ENCODE assay signal across 27 cellular contexts in genomic region chr7:29572543-29572942, GRCh38. TPM values are rescaled to one million over a fixed set of nuclear protein-coding genes. Genes with fewer than 3 reads are reported as not detected.
DNase-seq lines count a peak whose midpoint lies in the region; ATAC-seq, FAIRE-seq and TF ChIP-seq lines count a peak whose summit lies in the region.
"Had no signal": no experiment of that assay in that cellular context is flagged by ENCODE, and none has a peak within 500 bp of the region (broad histone marks: within the 10 kb centered on the region; RNA-seq: fewer than 3 reads in every experiment).

No MANE protein-coding gene starts in this region.

- peaks cover 15% of the 10 kb centered on the region for H3K27me3 Mint-ChIP-seq in chondrocyte (ENCODE audit: low read depth)

- H3K4me3 ChIP-seq in H1 (ENCODE audit: extremely low read depth in 1 of 4, insufficient read depth in 2 of 4, low read depth in 3 of 4, low read length in 4 of 4) (no peak overlapping the region), small intestine (ENCODE audit: low read depth in 1 of 2, low read length in 2 of 2) (no peak overlapping the region)
- H3K4me3 ChIP-seq: A549; BLaER1 treated with 17β-estradiol and CSF1 and Interleukin-3, amounts not matched to agents 10 nM and 100 nM; GM12878 had no signal

- no peak overlapping the region for H2BK120ac ChIP-seq in H1 (replicated peaks; ENCODE audit: low read depth, low read length)

- H3K4me1 ChIP-seq in H1 (replicated peaks in 1 of 4; ENCODE audit: control insufficient read depth in 3 of 4, insufficient read depth in 4 of 4, low read length in 3 of 4) (peaks cover 0 to 7% (median 4%) of the 10 kb centered on the region in 4 experiments; a peak in 4 of 7 replicates), small intestine (ENCODE audit: control insufficient read depth in 2 of 2, insufficient read depth in 1 of 2, low read depth in 1 of 2, low read length in 1 of 2) (peaks cover 0 to 4% of the 10 kb centered on the region in 2 donors)
- H3K4me1 ChIP-seq: A549 had no signal

- TF ChIP-seq RAD21 in H1 (IDR thresholded peaks at IDR 0.05 in 1 of 2, conservative IDR thresholded peaks at IDR 0.05 in 1 of 2; ENCODE audit: low read depth in 2 of 2, low read length in 2 of 2): no peak

- FAIRE-seq in H1 (lab: Jason Lieb, UNC) (no peak), small intestine (lab: Jason Lieb, UNC) (no peak)
- FAIRE-seq: A549, GM12878, GM12892, GM18507 had no signal

- peak; percentile 63 for ATAC-seq in left colon
- ATAC-seq: A549, GM12878 had no signal

- H2BK15ac ChIP-seq in H1 (ENCODE audit: low read length): 0 out of 2 replicates have a peak overlapping the region, but pooled peaks have one; percentile 46

- no peak overlapping the region for H2BK5ac ChIP-seq in H1 (ENCODE audit: low read depth, low read length)

- POLR2A ChIA-PET in H1 (lab: Charles Lee; ENCODE audit: partially characterized antibody): no interaction called here

- no peaks in the 10 kb centered on the region for H3K23me2 ChIP-seq in H1 (ENCODE audit: low read depth, low read length)

- no peak overlapping the region for H2BK20ac ChIP-seq in H1 (ENCODE audit: low read length)

- H3K4me3 Mint-ChIP-seq in chondrocyte (ENCODE audit: unreplicated experiment): no peak overlapping the region
- H3K4me3 Mint-ChIP-seq: B cell; CD4-positive, alpha-beta memory T cell; CD4-positive, CD25-positive, alpha-beta regulatory T cell; CD8-positive, alpha-beta memory T cell had no signal

- H3K14ac ChIP-seq in H1 (ENCODE audit: insufficient read length): no peak overlapping the region

- no peak overlapping the region for H3K4me2 ChIP-seq in H1 (ENCODE audit: insufficient read depth in 1 of 2, low read depth in 2 of 2, low read length in 2 of 2)
- H3K4me2 ChIP-seq: A549 had no signal

- no peak overlapping the region for H3K18ac ChIP-seq in H1 (ENCODE audit: extremely low read depth, low read length)

- H3K9me3 ChIP-seq in H1 (ENCODE audit: insufficient read depth in 2 of 2, low read depth in 1 of 2, low read length in 1 of 2) (peaks cover 8 to 13% of the 10 kb centered on the region in 2 experiments; a peak in 2 of 4 replicates), small intestine (ENCODE audit: control insufficient read depth, low read depth) (no peaks in the 10 kb centered on the region)

- DNase-seq in H1 (ENCODE audit: low read depth in 1 of 2, low spot score in 2 of 2): no peak
- DNase-seq in left colon: no peak
- peak; percentile 83 for DNase-seq in small intestine
- no peak for DNase-seq in CD1c-positive myeloid dendritic cell (ENCODE audit: extremely low spot score)
- no peak for DNase-seq in chondrocyte (ENCODE audit: low spot score)
- DNase-seq: AML-193; CD4-positive, alpha-beta memory T cell; CD4-positive, CD25-positive, alpha-beta regulatory T cell; CD8-positive, alpha-beta memory T cell; COR-L47; DMS 273 treated with DMSO at 0.1 percent for 48 hours; DMS153; DMS53; DMS79; DND-41; EL; GDM1 had no signal

- H3K27me3 ChIP-seq in H1 (replicated peaks in 1 of 4; ENCODE audit: control insufficient read depth in 3 of 4, extremely low read depth in 1 of 4, insufficient read depth in 3 of 4, low read length in 3 of 4) (no peaks in the 10 kb centered on the region), small intestine (ENCODE audit: control insufficient read depth in 2 of 2, insufficient read depth in 2 of 2, low read length in 2 of 2) (no peaks in the 10 kb centered on the region)

- no peaks in the 10 kb centered on the region for H3K4me1 Mint-ChIP-seq in chondrocyte (ENCODE audit: low read depth)
- H3K4me1 Mint-ChIP-seq: B cell; CD4-positive, alpha-beta memory T cell; CD4-positive, CD25-positive, alpha-beta regulatory T cell; CD8-positive, alpha-beta memory T cell had no signal

- H4K20me1 ChIP-seq in H1 (replicated peaks in 1 of 2; ENCODE audit: control insufficient read depth in 1 of 2, insufficient read depth in 2 of 2, low read length in 2 of 2): no peaks in the 10 kb centered on the region
- H4K20me1 ChIP-seq: BLaER1 treated with 17β-estradiol and CSF1 and Interleukin-3, amounts not matched to agents 10 nM and 100 nM had no signal

- TF ChIP-seq CTCF in H1 (IDR thresholded peaks at IDR 0.05; ENCODE audit: control extremely low read depth in 1 of 3, insufficient read depth in 1 of 3, low read depth in 1 of 3, low read length in 3 of 3) (no peak), chondrocyte (IDR thresholded peaks at IDR 0.05) (no peak)

- no peak overlapping the region for H4K5ac ChIP-seq in H1 (ENCODE audit: insufficient read length, low read depth, low read length)

- H3K36me3 Mint-ChIP-seq in chondrocyte (ENCODE audit: low read depth): peaks cover 6% of the 10 kb centered on the region
- H3K36me3 Mint-ChIP-seq: CD4-positive, CD25-positive, alpha-beta regulatory T cell had no signal

- H3K23ac ChIP-seq in H1 (ENCODE audit: insufficient read length): no peak overlapping the region

- no peak overlapping the region for H2BK12ac ChIP-seq in H1 (ENCODE audit: low read depth, low read length)

- no peak for TF ChIP-seq EP300 in H1 (IDR thresholded peaks at IDR 0.05; ENCODE audit: borderline replicate concordance in 1 of 2, low read depth in 2 of 2, low read length in 2 of 2)

- H3K27ac Mint-ChIP-seq in chondrocyte (ENCODE audit: unreplicated experiment): no peak overlapping the region
- H3K27ac Mint-ChIP-seq: B cell; CD4-positive, alpha-beta memory T cell; CD4-positive, CD25-positive, alpha-beta regulatory T cell; CD8-positive, alpha-beta memory T cell had no signal

- intact Hi-C loops in left colon (cut with DNase I, micrococcal nuclease): no loop called here

- no peaks in the 10 kb centered on the region for H3K79me2 ChIP-seq in H1 (ENCODE audit: control insufficient read depth in 1 of 2, insufficient read depth in 2 of 2, low read length in 2 of 2)

- H2AK5ac ChIP-seq in H1 (ENCODE audit: low read depth, low read length): no peak overlapping the region

- H3K36me3 ChIP-seq in H1 (ENCODE audit: control insufficient read depth in 2 of 4, insufficient read depth in 4 of 4, low read length in 3 of 4) (no peaks in the 10 kb centered on the region; a peak in 1 of 8 replicates), small intestine (ENCODE audit: control insufficient read depth in 2 of 2, insufficient read depth in 2 of 2, low read length in 2 of 2) (no peaks in the 10 kb centered on the region)

- CTCF ChIA-PET in H1 (lab: Charles Lee; ENCODE audit: partially characterized antibody): no interaction called here

- no peak overlapping the region for H4K91ac ChIP-seq in H1 (replicated peaks; ENCODE audit: insufficient read length, low read length)

- H3K27ac ChIP-seq in H1 (ENCODE audit: low read depth, low read length) (no peak overlapping the region), small intestine (ENCODE audit: low read depth in 1 of 2, low read length in 1 of 2) (no peak overlapping the region)
- H3K27ac ChIP-seq: 22Rv1; A549; BLaER1 treated with 17β-estradiol and CSF1 and Interleukin-3, amounts not matched to agents 10 nM and 100 nM; C4-2B had no signal

- no peak overlapping the region for H2AFZ ChIP-seq in H1 (ENCODE audit: low read length)

- H4K8ac ChIP-seq in H1 (ENCODE audit: extremely low read depth, insufficient read depth, low read length): no peak overlapping the region

- no peak overlapping the region for H3K56ac ChIP-seq in H1 (replicated peaks; ENCODE audit: insufficient read length, low read depth, low read length)

- no peak for TF ChIP-seq POLR2A in H1 (IDR thresholded peaks at IDR 0.05; ENCODE audit: control extremely low read depth in 1 of 2, low read depth in 2 of 2, low read length in 2 of 2)

- no peak overlapping the region for H3K9ac ChIP-seq in H1 (replicated peaks in 1 of 4; ENCODE audit: extremely low read depth in 1 of 4, low read depth in 3 of 4, low read length in 3 of 4)
- H3K9ac ChIP-seq: BLaER1 treated with 17β-estradiol and CSF1 and Interleukin-3, amounts not matched to agents 10 nM and 100 nM had no signal

- no peaks in the 10 kb centered on the region for H3K79me1 ChIP-seq in H1 (ENCODE audit: low read depth, low read length)

- no peak overlapping the region for H3K4ac ChIP-seq in H1 (replicated peaks; ENCODE audit: insufficient read length, low read depth, low read length)

- WGBS in H1 (ENCODE audit: extremely low coverage in 1 of 2, insufficient coverage in 1 of 2, insufficient read length in 1 of 2, insufficient replicate concordance in 2 of 2, low coverage in 1 of 2, low lambda C conversion rate in 2 of 2, missing lambda C conversion rate in 1 of 2), 2 experiments: 91% methylated on average over 2 of the region's 2 CpGs; no CpG with 5 or more reads in 1 of the 2 experiments
- 28 to 65% (median 47%) methylated on average over 2 of the region's 2 CpGs for WGBS in small intestine, 3 donors

- peaks cover 7% of the 10 kb centered on the region for H3K9me3 Mint-ChIP-seq in chondrocyte (ENCODE audit: low read depth)

TF ChIP-seq in H1, 55 proteins besides CTCF, POLR2A, EP300 and RAD21 (continues in another document):
- TF ChIP-seq BRCA1 (IDR thresholded peaks at IDR 0.05; ENCODE audit: low read depth, low read length) (no peak), PHF8 (conservative IDR thresholded peaks at IDR 0.05; ENCODE audit: low read depth, low read length) (no peak), BACH1 (IDR thresholded peaks at IDR 0.05; ENCODE audit: low read length) (no peak), ZNF274 (IDR thresholded peaks at IDR 0.05; ENCODE audit: borderline replicate concordance, extremely low read depth, low read length) (no peak), CEBPB (IDR thresholded peaks at IDR 0.05; ENCODE audit: low read depth, low read length) (no peak), NRF1 (IDR thresholded peaks at IDR 0.05; ENCODE audit: low read depth, low read length) (no peak), EGR1 (IDR thresholded peaks at IDR 0.05; ENCODE audit: borderline replicate concordance, low read depth, low read length) (no peak)

RNA-seq across cellular contexts. Expression of gene PRR15, which starts 8.9 kb away (rescaled TPM):
- total RNA-seq in H1 (2021; fragmentation: NEBNext Ultra II Directional; extraction: Animal tissue kit (Norgen Biotek cat#: 25700)): 7.9 and 10.1 TPM in 2 replicates
- polyA plus RNA-seq in H1 (2011; rRNA removed) (4.9 and 8.4 TPM in 2 replicates), small intestine (100 to 1,000 TPM in 2 of 3 donors, 10 to 100 TPM in 1; 58.9 to 179 (median 155) TPM)
- 7.1 TPM for polyA plus RNA-seq in H1 (2011; cell fraction: cytosol; rRNA removed)
- 5.7 TPM for polyA plus RNA-seq in H1 (2011; cell fraction: nucleus; rRNA removed)
- polyA plus RNA-seq in H1 (2012, experiment 1 of 2): 4.4 to 6.0 TPM (median 5.6 TPM) in 4 replicates
- 8.9 TPM for polyA plus RNA-seq in H1 (2012, experiment 2 of 2)
- 7.3 TPM for polyA plus RNA-seq in H1 (2013, experiment 1 of 2)
- 7.7 TPM for polyA plus RNA-seq in H1 (2013, experiment 2 of 2)
- polyA minus RNA-seq in H1 (2011; rRNA and poly(A)+ RNA removed): 1.9 and 2.2 TPM in 2 replicates
- polyA minus RNA-seq in H1 (2011; cell fraction: cytosol; rRNA and poly(A)+ RNA removed): 4.4 TPM
- polyA minus RNA-seq in H1 (2011; cell fraction: nucleus; rRNA and poly(A)+ RNA removed): 4.6 TPM
- total RNA-seq in left colon (100 to 1,000 TPM; 177 to 290 TPM), chondrocyte (2.5 to 6.3 TPM (median 2.7 TPM) in 3 replicates)
- total RNA-seq: A172; B cell; CD4-positive, alpha-beta memory T cell; CD4-positive, CD25-positive, alpha-beta regulatory T cell; CD8-positive, alpha-beta memory T cell; G401; GM12878 had no signal
- polyA plus RNA-seq: CD4-positive, alpha-beta memory T cell; CD4-positive, CD25-positive, alpha-beta regulatory T cell; CD8-positive, alpha-beta memory T cell; GM12878 had no signal

Comparison
In these comparisons a context has a peak if more than half of its experiments do, and no peak if none do; other contexts are left out.
1. RNA of gene PRR15, which starts 8.9 kb away (total RNA-seq): 177 to 290 TPM in left colon; 7.9 to 10.1 TPM in H1 and 2.5 to 6.3 TPM in chondrocyte; every median in the first group is over 10 times any median in the second.